24 cellular contexts compared by ENCODE assay signal in the genomic region with DNA sequence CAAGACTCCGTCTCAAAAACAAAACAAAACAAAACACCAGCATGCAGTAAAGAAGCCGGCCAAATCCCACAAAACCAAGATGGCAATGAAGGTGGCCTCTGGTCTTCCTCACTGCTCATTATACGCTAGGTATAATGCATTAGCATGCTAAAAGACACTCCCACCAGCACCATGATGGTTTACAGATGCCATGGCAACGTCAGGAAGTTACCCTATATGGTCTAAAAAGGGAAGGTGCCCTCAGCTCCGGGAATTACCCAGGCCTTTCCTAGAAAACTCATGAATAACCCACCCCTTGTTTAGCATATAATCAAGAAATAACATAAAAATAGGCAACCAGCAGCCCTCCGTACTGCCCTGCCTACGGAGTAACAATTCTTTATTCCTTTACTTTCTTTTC. TPM values are rescaled to one million over a fixed set of nuclear protein-coding genes. Genes with fewer than 3 reads are reported as not detected.
DNase-seq lines count a peak whose midpoint lies in the region; ATAC-seq, FAIRE-seq and TF ChIP-seq lines count a peak whose summit lies in the region.
"Had no signal": no experiment of that assay in that cellular context is flagged by ENCODE, and none has a peak within 500 bp of the region (broad histone marks: within the 10 kb centered on the region; RNA-seq: fewer than 3 reads in every experiment).

No MANE protein-coding gene starts in this region.

- in situ Hi-C loops in K562 (cut with MboI) = no loop called here

- DNase-seq in cardiac septum (ENCODE audit: low spot score) (peak; percentile 12), left ventricle myocardium superior (no peak), OCI-M1 (lab: John Stamatoyannopoulos, UW) (peak; percentile 24), K562 (ENCODE audit: extremely low read depth in 1 of 4, low spot score in 3 of 4) (no peak), posterior vena cava (ENCODE audit: low spot score) (peak; percentile 13), coronary artery (ENCODE audit: low spot score) (no peak)
- DNase-seq: 8988T; ACHN; AML-193; BE2C; CD8-positive, alpha-beta memory T cell; DMS 273 treated with DMSO at 0.1 percent for 48 hours; DMS79; EL; GDM1 had no signal

- CTCF ChIA-PET in K562 (lab: Yijun Ruan, JAX; ENCODE audit: low intra/inter-chr PET ratio) = no interaction called here

- no TSS peak for BruUV-seq in K562 (replicated peaks; lab: Mats Ljungman, UMichigan)

- no peak for TF ChIP-seq RAD21 in K562 (CRISPR knock-in tag; conservative IDR thresholded peaks at IDR 0.05 in 1 of 2, IDR thresholded peaks at IDR 0.05 in 1 of 2)

- intact Hi-C loops in cardiac septum (cut with DNase I) (loop anchor here (2.0 kb wide), 1 partner anchor 19 kb away; no protein-coding TSS in a partner anchor), left ventricle myocardium superior (cut with micrococcal nuclease) (no loop called here), K562 (cut with micrococcal nuclease) (no loop called here), posterior vena cava (cut with DNase I) (no loop called here)

- H3K9me1 ChIP-seq in K562 (ENCODE audit: control insufficient read depth, insufficient read depth, low read length) = no peaks in the 10 kb centered on the region

- H3K27ac ChIP-seq in K562 (ENCODE audit: extremely low read depth, low read depth, low read length) (no peak overlapping the region), coronary artery (no peak overlapping the region)
- H3K27ac ChIP-seq: A549; BLaER1 treated with 17β-estradiol and CSF1 and Interleukin-3, amounts not matched to agents 10 nM and 100 nM had no signal

- TF ChIP-seq POLR2A in K562 (conservative IDR thresholded peaks at IDR 0.05) = no peak

- FAIRE-seq in K562 (lab: Jason Lieb, UNC) = no peak
- FAIRE-seq: A549, D721Med, GM12878, GM19239, H54 had no signal

- TF ChIP-seq EP300 in K562 (IDR thresholded peaks at IDR 0.05; ENCODE audit: low read length) = no peak

- H4K20me1 ChIP-seq in K562 (replicated peaks; ENCODE audit: control insufficient read depth, insufficient read depth, low read length) = no peaks in the 10 kb centered on the region
- H4K20me1 ChIP-seq: BLaER1 treated with 17β-estradiol and CSF1 and Interleukin-3, amounts not matched to agents 10 nM and 100 nM had no signal

- H3K9ac ChIP-seq in K562 (ENCODE audit: insufficient read depth in 1 of 2, low read depth in 2 of 2, low read length in 2 of 2) = no peak overlapping the region
- H3K9ac ChIP-seq: BLaER1 treated with 17β-estradiol and CSF1 and Interleukin-3, amounts not matched to agents 10 nM and 100 nM had no signal

- no peaks in the 10 kb centered on the region for H3K79me2 ChIP-seq in K562 (ENCODE audit: control insufficient read depth, insufficient read depth, low read length)

- no peaks in the 10 kb centered on the region for H3K36me3 ChIP-seq in K562 (ENCODE audit: control insufficient read depth, insufficient read depth, low read length)
- H3K36me3 ChIP-seq: BE2C; BLaER1 treated with 17β-estradiol and CSF1 and Interleukin-3, amounts not matched to agents 10 nM and 100 nM; HAP-1 had no signal

- no peaks in the 10 kb centered on the region for H3K9me3 ChIP-seq in K562 (replicated peaks; ENCODE audit: control insufficient read depth, insufficient read depth, low read depth, low read length)
- H3K9me3 ChIP-seq: A549; BE2C; BLaER1 treated with 17β-estradiol and CSF1 and Interleukin-3, amounts not matched to agents 10 nM and 100 nM; HAP-1 had no signal

- H3K27me3 ChIP-seq in K562 (ENCODE audit: control insufficient read depth in 2 of 2, insufficient read depth in 2 of 2, low read length in 2 of 2) = no peaks in the 10 kb centered on the region
- H3K27me3 ChIP-seq: BLaER1 treated with 17β-estradiol and CSF1 and Interleukin-3, amounts not matched to agents 10 nM and 100 nM had no signal

- 56% methylated on average over 6 of the region's 7 CpGs for WGBS in K562 (ENCODE audit: insufficient coverage, low coverage, missing lambda C conversion rate)

- TF ChIP-seq CTCF in K562 (IDR thresholded peaks at IDR 0.05 in 2 of 3, conservative IDR thresholded peaks at IDR 0.05 in 1 of 3; ENCODE audit: insufficient read depth in 2 of 3, low read depth in 1 of 3, low read length in 3 of 3) (no peak), coronary artery (IDR thresholded peaks at IDR 0.05) (no peak)

- ATAC-seq in left ventricle myocardium superior (no peak), K562 (no peak), GM21717 (IDR thresholded peaks at IDR 0.05; ENCODE audit: unreplicated experiment) (no peak)
- ATAC-seq: A549, GM12878, GM23338 had no signal

- no peak overlapping the region for H2AFZ ChIP-seq in K562 (ENCODE audit: low read depth, low read length)

- POLR2A ChIA-PET in K562 (lab: Yijun Ruan, JAX) = interaction anchor here (0.6 kb wide), 1 partner anchor 16 kb away, joined by 3 read pairs; no protein-coding TSS in a partner anchor

- H3K4me3 ChIP-seq in K562 = no peak overlapping the region
- no peak overlapping the region for H3K4me3 ChIP-seq in coronary artery
- H3K4me3 ChIP-seq: A549; BLaER1 treated with 17β-estradiol and CSF1 and Interleukin-3, amounts not matched to agents 10 nM and 100 nM; GM12878; GM23338; HAP-1 had no signal

- peaks cover 0 to 14% of the 10 kb centered on the region in 2 experiments; a peak in 4 of 5 replicates for H3K4me1 ChIP-seq in K562 (replicated peaks in 1 of 2; ENCODE audit: control insufficient read depth in 2 of 2, insufficient read depth in 2 of 2, low read length in 2 of 2)
- H3K4me1 ChIP-seq: A549, BE2C, HAP-1 had no signal

- H3K4me2 ChIP-seq in K562 (ENCODE audit: insufficient read depth, low read length) = no peak overlapping the region
- H3K4me2 ChIP-seq: A549, GM23338 had no signal

TF ChIP-seq in K562, 482 proteins besides CTCF, POLR2A, EP300 and RAD21:
- TF ChIP-seq RFX1 (IDR thresholded peaks at IDR 0.05) (peak; percentile 72), ZNF253 (CRISPR knock-in tag; conservative IDR thresholded peaks at IDR 0.05) (no peak), SRF (CRISPR knock-in tag; IDR thresholded peaks at IDR 0.05) (peak; percentile 63 to 94; a peak in 2 of 4 replicates)
TF ChIP-seq in K562: peak in this region for 2.

RNA-seq across cellular contexts. Expression of a gene that starts 21.1 kb away (rescaled TPM):
- total RNA-seq in cardiac septum (9.5 TPM), left ventricle myocardium superior (44.7 TPM), K562 (2014; rRNA removed) (13.4 and 18.5 TPM in 2 replicates), K562 (2014; rRNA removed; fragmentation: Illumina TruSeq; extraction: Trizol) (1.2 TPM in 2 replicates), K562 (2015; rRNA removed; fragmentation: Illumina TruSeq; extraction: Trizol) (5.0 and 5.6 TPM in 2 replicates), K562 (2021) (12.7 and 15.1 TPM in 2 replicates), posterior vena cava (10 to 100 TPM; 20.7 to 21.0 TPM)
- total RNA-seq in K562 (2011; cell fraction: chromatin; rRNA removed; ENCODE audit: low replicate concordance) = 3.5 and 12.3 TPM in 2 replicates
- 17.3 and 17.5 TPM in 2 replicates for total RNA-seq in K562 (2011; cell fraction: nucleolus; rRNA removed)
- total RNA-seq in K562 (2011; cell fraction: nucleoplasm; rRNA removed) = 7.9 and 9.0 TPM in 2 replicates
- polyA plus RNA-seq in K562 (2011; rRNA removed) (2.9 and 5.2 TPM in 2 replicates), K562 (2014; fragmentation: Illumina TruSeq; extraction: Trizol) (2.3 and 4.6 TPM in 2 replicates), K562 (2014; fragmentation: Nextera tagmentation; extraction: Ambion mirVana) (under 1 TPM in 1 of 2 experiments, not detected in 1; 0.07 TPM), K562 (2014; rRNA removed) (11.0 and 12.0 TPM in 2 replicates)
- polyA plus RNA-seq in K562 (2011; cell fraction: cytosol; rRNA removed) = 6.8 and 18.1 TPM in 2 replicates
- polyA plus RNA-seq in K562 (2011; cell fraction: nucleus; rRNA removed) = 5.6 and 9.4 TPM in 2 replicates
- 9.9 and 29.3 TPM in 2 replicates for polyA plus RNA-seq in K562 (2012)
- 1.9 and 2.0 TPM in 2 replicates for polyA minus RNA-seq in K562 (2011; rRNA and poly(A)+ RNA removed)
- polyA minus RNA-seq in K562 (2011; cell fraction: cytosol; rRNA and poly(A)+ RNA removed) = 5.2 and 6.2 TPM in 2 replicates
- 6.5 and 7.6 TPM in 2 replicates for polyA minus RNA-seq in K562 (2011; cell fraction: nucleus; rRNA and poly(A)+ RNA removed)

RNA-seq across cellular contexts. Expression of a gene that starts 38.1 kb away (rescaled TPM):
- total RNA-seq in cardiac septum (47.8 TPM), left ventricle myocardium superior (46.9 TPM), K562 (2014; rRNA removed) (95.5 and 113 TPM in 2 replicates), K562 (2014; rRNA removed; fragmentation: Illumina TruSeq; extraction: Trizol) (110 TPM in 2 replicates), K562 (2015; rRNA removed; fragmentation: Illumina TruSeq; extraction: Trizol) (108 and 113 TPM in 2 replicates), K562 (2021) (86.1 and 92.6 TPM in 2 replicates), posterior vena cava (10 to 100 TPM; 41.4 to 49.1 TPM)
- 71.1 and 129 TPM in 2 replicates for total RNA-seq in K562 (2011; cell fraction: chromatin; rRNA removed; ENCODE audit: low replicate concordance)
- 77.1 and 97.6 TPM in 2 replicates for total RNA-seq in K562 (2011; cell fraction: nucleolus; rRNA removed)
- 95.7 and 96.5 TPM in 2 replicates for total RNA-seq in K562 (2011; cell fraction: nucleoplasm; rRNA removed)
- polyA plus RNA-seq in K562 (2011; rRNA removed) (86.1 and 99.0 TPM in 2 replicates), K562 (2014; fragmentation: Illumina TruSeq; extraction: Trizol) (98.2 and 111 TPM in 2 replicates), K562 (2014; fragmentation: Nextera tagmentation; extraction: Ambion mirVana) (10 to 100 TPM; 42.1 to 59.6 TPM), K562 (2014; rRNA removed) (99.3 and 128 TPM in 2 replicates)
- 61.1 and 61.7 TPM in 2 replicates for polyA plus RNA-seq in K562 (2011; cell fraction: cytosol; rRNA removed)
- polyA plus RNA-seq in K562 (2011; cell fraction: nucleus; rRNA removed) = 106 and 126 TPM in 2 replicates
- 56.6 and 69.1 TPM in 2 replicates for polyA plus RNA-seq in K562 (2012)
- 86.3 and 90.5 TPM in 2 replicates for polyA minus RNA-seq in K562 (2011; rRNA and poly(A)+ RNA removed)
- polyA minus RNA-seq in K562 (2011; cell fraction: cytosol; rRNA and poly(A)+ RNA removed) = 26.8 and 34.8 TPM in 2 replicates
- 62.5 and 81.8 TPM in 2 replicates for polyA minus RNA-seq in K562 (2011; cell fraction: nucleus; rRNA and poly(A)+ RNA removed)

Comparison
In these comparisons a context has a peak if more than half of its experiments do, and no peak if none do; other contexts are left out.
1. DNase-seq: peak in cardiac septum (single experiment), OCI-M1 (single experiment) and posterior vena cava (single experiment); none in left ventricle myocardium superior (single experiment), K562 (0 of 4) and coronary artery (single experiment).